ENCODE assay signal across 16 cellular contexts in genomic region chr5:127935398-127935797, GRCh38.
DNase-seq lines count a peak whose midpoint lies in the region; ATAC-seq, FAIRE-seq and TF ChIP-seq lines count a peak whose summit lies in the region.
"Had no signal": no experiment of that assay in that cellular context is flagged by ENCODE, and none has a peak within 500 bp of the region (broad histone marks: within the 10 kb centered on the region; RNA-seq: fewer than 3 reads in every experiment).

No MANE protein-coding gene starts in this region.

- H3K79me2 ChIP-seq in GM12878 (ENCODE audit: control insufficient read depth, insufficient read depth, low read length) (no peaks in the 10 kb centered on the region), GM23248 (ENCODE audit: insufficient read depth) (no peaks in the 10 kb centered on the region)

- in situ Hi-C loops in GM12878 (cut with MboI): no loop called here
- in situ Hi-C loops in GM23248 (cut with MboI): no loop called here

- no peak overlapping the region for H2BK120ac ChIP-seq in mesenchymal stem cell (ENCODE audit: low read depth, low read length)

- CTCF ChIA-PET in Caco-2 (lab: Charles Lee) (interaction anchor here (0.7 to 1.1 kb wide), 8 partner anchors 9 to 220 kb away, joined by 3 to 9 read pairs (median 4); no protein-coding TSS in a partner anchor), HEK293 (lab: Yijun Ruan, JAX) (interaction anchor here (0.5 to 1.2 kb wide), 2 partner anchors 77 to 142 kb away, joined by 3 to 4 read pairs; no protein-coding TSS in a partner anchor), GM12878 (lab: Yijun Ruan, JAX) (interaction anchor here (0.7 to 1.0 kb wide), 2 partner anchors 29 to 237 kb away, joined by 4 read pairs; no protein-coding TSS in a partner anchor)

- no peaks in the 10 kb centered on the region; the same call in 1 of the 2 replicates for H3K36me3 ChIP-seq in Caco-2 (ENCODE audit: control insufficient read depth, insufficient read depth, low read length)
- H3K36me3 ChIP-seq in HEK293 (ENCODE audit: control insufficient read depth in 2 of 2, insufficient read depth in 1 of 2, low read length in 2 of 2): no peaks in the 10 kb centered on the region
- H3K36me3 ChIP-seq in GM12878 (ENCODE audit: control insufficient read depth in 2 of 2, insufficient read depth in 2 of 2, low read length in 1 of 2): no peaks in the 10 kb centered on the region
- no peaks in the 10 kb centered on the region for H3K36me3 ChIP-seq in mesenchymal stem cell (ENCODE audit: control insufficient read depth in 1 of 2, insufficient read depth in 2 of 2, low read depth in 1 of 2, low read length in 2 of 2)
- H3K36me3 ChIP-seq in GM23248 (ENCODE audit: low read depth): no peaks in the 10 kb centered on the region

- H3K4me3 ChIP-seq in Caco-2 (ENCODE audit: low read depth, low read length) (no peak overlapping the region), HEK293 (ENCODE audit: low read depth, low read length) (no peak overlapping the region), GM12878 (no peak overlapping the region), mesenchymal stem cell (ENCODE audit: insufficient read depth in 1 of 2, low read depth in 1 of 2, low read length in 2 of 2) (no peak overlapping the region), GM23248 (no peak overlapping the region)
- H3K4me3 ChIP-seq: dorsolateral prefrontal cortex, GM23338, testis had no signal

- DNase-seq in Caco-2 (peak in 1 of 2 experiments; percentile 58), GM12878 (ENCODE audit: low read depth, low spot score) (no peak), mesenchymal stem cell (no peak), GM23248 (no peak), cortex of kidney (lab: John Stamatoyannopoulos, UW) (no peak), mesothelial cell of epicardium (ENCODE audit: low spot score in 2 of 2, unreplicated experiment in 2 of 2) (no peak)
- DNase-seq: activated effector memory CD4-positive, alpha-beta T cell treated with Interleukin-2 at 50 U/mL for 16 hours; dorsolateral prefrontal cortex; stimulated activated CD4-positive, alpha-beta T cell treated with anti-CD3 and anti-CD28 coated beads, Interleukin-15, amount 100 ng/mL, for 24 hours; testis had no signal

- no TSS peak for BruUV-seq in Caco-2 (replicated peaks; lab: Mats Ljungman, UMichigan)
- no TSS peak for BruUV-seq in GM12878 (replicated peaks; lab: Mats Ljungman, UMichigan)

- TF ChIP-seq RAD21 in GM12878 (IDR thresholded peaks at IDR 0.05; ENCODE audit: insufficient read depth, low read depth, low read length): no peak

- intact Hi-C loops in Caco-2 (cut with micrococcal nuclease; ENCODE audit: unreplicated experiment) (loop anchor here (1.0 to 2.0 kb wide), 7 partner anchors 16 to 148 kb away; partner anchors contain the start of gene SLC12A2), GM12878 (cut with micrococcal nuclease; ENCODE audit: unreplicated experiment) (no loop called here)

- H3K27me3 Mint-ChIP-seq in Caco-2 (ENCODE audit: insufficient read depth, unreplicated experiment) (no peaks in the 10 kb centered on the region), mesothelial cell of epicardium (ENCODE audit: low read depth) (no peaks in the 10 kb centered on the region)

- peak overlapping the region; percentile 32 for H3K27ac Mint-ChIP-seq in Caco-2 (ENCODE audit: unreplicated experiment)
- H3K27ac Mint-ChIP-seq in mesothelial cell of epicardium: no peak overlapping the region
- H3K27ac Mint-ChIP-seq: GM23338 had no signal

- no peak overlapping the region for H2BK12ac ChIP-seq in mesenchymal stem cell (ENCODE audit: low read length in 2 of 2)

- H3K4me1 Mint-ChIP-seq in Caco-2 (ENCODE audit: low read depth, unreplicated experiment): peaks cover 56% of the 10 kb centered on the region
- H3K4me1 Mint-ChIP-seq in mesothelial cell of epicardium: peaks cover 6% of the 10 kb centered on the region

- H3K9me2 ChIP-seq in GM23248 (ENCODE audit: insufficient read depth): no peaks in the 10 kb centered on the region

- no peak overlapping the region for H3K14ac ChIP-seq in mesenchymal stem cell (ENCODE audit: low read length in 2 of 2)

- no peaks in the 10 kb centered on the region for H3K79me1 ChIP-seq in mesenchymal stem cell (replicated peaks; ENCODE audit: low read length, poor library complexity, severe bottlenecking)

- no peak overlapping the region for H3K18ac ChIP-seq in mesenchymal stem cell (ENCODE audit: low read depth in 1 of 2, low read length in 2 of 2)

- peaks cover 9% of the 10 kb centered on the region for H3K9me3 Mint-ChIP-seq in Caco-2 (ENCODE audit: unreplicated experiment)
- no peaks in the 10 kb centered on the region for H3K9me3 Mint-ChIP-seq in mesothelial cell of epicardium
- H3K9me3 Mint-ChIP-seq: GM23338; stimulated activated effector memory CD8-positive, alpha-beta T cell treated with anti-CD3 and anti-CD28 coated beads, Interleukin-12 subunit alpha, Interleukin-12 subunit beta, amount 100 ng/mL, for 72 hours had no signal

- no peak overlapping the region for H3K23ac ChIP-seq in mesenchymal stem cell (ENCODE audit: low read length in 2 of 2)

- H2BK5ac ChIP-seq in mesenchymal stem cell (ENCODE audit: low read depth, low read length, poor library complexity, severe bottlenecking): no peak overlapping the region

- RAD21 ChIA-PET in GM12878 (lab: Charles Lee; ENCODE audit: unreplicated experiment): interaction anchor here (0.5 kb wide), 1 partner anchor 33 kb away, joined by 3 read pairs; no protein-coding TSS in a partner anchor

- H3K36me3 Mint-ChIP-seq in Caco-2 (ENCODE audit: insufficient read depth, unreplicated experiment) (no peaks in the 10 kb centered on the region), mesothelial cell of epicardium (no peaks in the 10 kb centered on the region)
- H3K36me3 Mint-ChIP-seq: stimulated activated effector memory CD8-positive, alpha-beta T cell treated with anti-CD3 and anti-CD28 coated beads, Interleukin-12 subunit alpha, Interleukin-12 subunit beta, amount 100 ng/mL, for 72 hours had no signal

- SMC1A ChIA-PET in GM12878 (lab: Charles Lee; ENCODE audit: uncharacterized antibody, unreplicated experiment): interaction anchor here (2.2 kb wide), 1 partner anchor 13 kb away, joined by 7 read pairs; no protein-coding TSS in a partner anchor

- H3K27me3 ChIP-seq in Caco-2 (replicated peaks; ENCODE audit: control insufficient read depth, insufficient read depth, low read length) (no peaks in the 10 kb centered on the region), GM12878 (replicated peaks in 1 of 2; ENCODE audit: control insufficient read depth in 2 of 2, insufficient read depth in 2 of 2, low read length in 1 of 2) (no peaks in the 10 kb centered on the region), mesenchymal stem cell (ENCODE audit: control insufficient read depth in 1 of 2, insufficient read depth in 1 of 2, low read length in 2 of 2) (no peaks in the 10 kb centered on the region), GM23248 (replicated peaks; ENCODE audit: insufficient read depth) (no peaks in the 10 kb centered on the region)
- H3K27me3 ChIP-seq: dorsolateral prefrontal cortex, testis had no signal

- POLR2A ChIA-PET in Caco-2 (lab: Charles Lee) (no interaction called here), HEK293 (lab: Yijun Ruan, JAX) (interaction anchor here (1.0 to 1.5 kb wide), 3 partner anchors 9 to 147 kb away, joined by 3 to 4 read pairs (median 3); no protein-coding TSS in a partner anchor), GM12878 (lab: Charles Lee) (no interaction called here)

- H2AFZ ChIP-seq in GM12878 (ENCODE audit: control insufficient read depth, low read depth, low read length) (no peak overlapping the region), mesenchymal stem cell (ENCODE audit: low read depth, low read length) (no peak overlapping the region), GM23248 (no peak overlapping the region)
- H2AFZ ChIP-seq: GM23338 had no signal

- H3K27ac ChIP-seq in HEK293 (ENCODE audit: extremely low read depth, low read depth, low read length) (peak overlapping the region; percentile 40; the same call in 1 of the 2 replicates), GM12878 (ENCODE audit: control insufficient read depth, insufficient read depth) (no peak overlapping the region), mesenchymal stem cell (ENCODE audit: low read length, poor library complexity, severe bottlenecking) (peak overlapping the region; percentile 64), GM23248 (no peak overlapping the region)
- H3K27ac ChIP-seq: dorsolateral prefrontal cortex, RWPE1, testis had no signal

- H3K9ac ChIP-seq in GM12878 (ENCODE audit: control insufficient read depth, insufficient read depth, low read length) (no peak overlapping the region), mesenchymal stem cell (ENCODE audit: low read length) (no peak overlapping the region), GM23248 (no peak overlapping the region)

- H2AK5ac ChIP-seq in mesenchymal stem cell (ENCODE audit: low read length, severe bottlenecking): peak overlapping the region; percentile 52

- ATAC-seq in GM12878: peak; percentile 63
- no peak for ATAC-seq in HG03354 (IDR thresholded peaks at IDR 0.05; ENCODE audit: poor library complexity, severe bottlenecking, unreplicated experiment)

- H3K4me3 Mint-ChIP-seq in Caco-2 (ENCODE audit: unreplicated experiment): no peak overlapping the region
- H3K4me3 Mint-ChIP-seq in mesothelial cell of epicardium: no peak overlapping the region
- H3K4me3 Mint-ChIP-seq: GM23338; stimulated activated effector memory CD8-positive, alpha-beta T cell treated with anti-CD3 and anti-CD28 coated beads, Interleukin-12 subunit alpha, Interleukin-12 subunit beta, amount 100 ng/mL, for 72 hours had no signal

- WGBS in GM12878 (ENCODE audit: insufficient coverage, insufficient replicate concordance, low lambda C conversion rate, missing lambda C conversion rate): 42% methylated on average over 1 of the region's 1 CpG
- WGBS in mesenchymal stem cell: 83% methylated on average over 1 of the region's 1 CpG
- WGBS in GM23248 (ENCODE audit: low coverage in 1 of 2, low lambda C conversion rate in 2 of 2, missing lambda C conversion rate in 2 of 2), 2 experiments: 82 to 83% methylated on average over 1 of the region's 1 CpG

- TF ChIP-seq EP300 in GM12878 (IDR thresholded peaks at IDR 0.05; ENCODE audit: borderline replicate concordance in 1 of 2, control insufficient read depth in 1 of 2, low read depth in 2 of 2, low read length in 2 of 2): no peak

- no peak for TF ChIP-seq CTCF in Caco-2 (IDR thresholded peaks at IDR 0.05; ENCODE audit: insufficient read depth in 1 of 2, low read depth in 1 of 2, low read length in 1 of 2, severe bottlenecking in 1 of 2, unreplicated experiment in 1 of 2)
- no peak for TF ChIP-seq CTCF in HEK293 (tag by site-specific recombination; IDR thresholded peaks at IDR 0.05)
- no peak for TF ChIP-seq CTCF in GM12878 (IDR thresholded peaks at IDR 0.05 in 2 of 3, conservative IDR thresholded peaks at IDR 0.05 in 1 of 3; ENCODE audit: control insufficient read depth in 2 of 3, extremely low read depth in 1 of 3, insufficient read depth in 1 of 3, low read depth in 3 of 3, low read length in 3 of 3)
- TF ChIP-seq CTCF in mesothelial cell of epicardium (IDR thresholded peaks at IDR 0.05; ENCODE audit: unreplicated experiment): no peak

- H3K4ac ChIP-seq in mesenchymal stem cell (ENCODE audit: low read depth in 1 of 2, low read length in 2 of 2): no peak overlapping the region

- no peak overlapping the region for H4K8ac ChIP-seq in mesenchymal stem cell (ENCODE audit: low read length)

- TF ChIP-seq POLR2A in GM12878 (IDR thresholded peaks at IDR 0.05; ENCODE audit: low read depth, low read length): no peak

- H4K91ac ChIP-seq in mesenchymal stem cell (ENCODE audit: low read length): no peak overlapping the region

- no peak overlapping the region for H3K4me2 ChIP-seq in GM12878 (ENCODE audit: control insufficient read depth, insufficient read depth)
- H3K4me2 ChIP-seq in mesenchymal stem cell (ENCODE audit: low read length, poor library complexity, severe bottlenecking): no peak overlapping the region
- H3K4me2 ChIP-seq in GM23248 (ENCODE audit: unreplicated experiment): no peak overlapping the region
- H3K4me2 ChIP-seq: GM23338 had no signal

- H3F3A ChIP-seq in GM23248 (ENCODE audit: insufficient read depth): peaks cover 17% of the 10 kb centered on the region

- H3K9me3 ChIP-seq in Caco-2: no peaks in the 10 kb centered on the region
- no peaks in the 10 kb centered on the region for H3K9me3 ChIP-seq in HEK293 (ENCODE audit: control insufficient read depth, insufficient read depth, low read depth, low read length)
- H3K9me3 ChIP-seq in GM12878 (replicated peaks; ENCODE audit: control insufficient read depth, insufficient read depth, low read length): no peaks in the 10 kb centered on the region
- no peaks in the 10 kb centered on the region for H3K9me3 ChIP-seq in mesenchymal stem cell (ENCODE audit: control insufficient read depth, low read length)
- no peaks in the 10 kb centered on the region for H3K9me3 ChIP-seq in GM23248 (ENCODE audit: low read depth)
- H3K9me3 ChIP-seq: testis had no signal

- peaks cover 38% of the 10 kb centered on the region for H3K4me1 ChIP-seq in Caco-2
- H3K4me1 ChIP-seq in HEK293 (ENCODE audit: control insufficient read depth, insufficient read depth, low read length): peaks cover 15% of the 10 kb centered on the region
- H3K4me1 ChIP-seq in GM12878 (ENCODE audit: control insufficient read depth, insufficient read depth, low read length): peaks cover 4% of the 10 kb centered on the region
- no peaks in the 10 kb centered on the region for H3K4me1 ChIP-seq in mesenchymal stem cell (ENCODE audit: control insufficient read depth, insufficient read depth, low read depth, low read length)
- peaks cover 17% of the 10 kb centered on the region for H3K4me1 ChIP-seq in GM23248 (ENCODE audit: insufficient read depth)
- H3K4me1 ChIP-seq: testis had no signal

- no peak overlapping the region for H2BK15ac ChIP-seq in mesenchymal stem cell (ENCODE audit: low read depth, poor library complexity, severe bottlenecking)

- no peak for FAIRE-seq in GM12878 (lab: Jason Lieb, UNC)
- FAIRE-seq: frontal cortex had no signal

- H4K20me1 ChIP-seq in GM12878 (ENCODE audit: control insufficient read depth, insufficient read depth) (no peaks in the 10 kb centered on the region), GM23248 (ENCODE audit: insufficient read depth) (no peaks in the 10 kb centered on the region)

Comparison
In these comparisons a context has a peak if more than half of its experiments do, and no peak if none do; other contexts are left out.
1. H3K27ac ChIP-seq: peak in HEK293 (single experiment) and mesenchymal stem cell (single experiment); none in GM12878 (single experiment) and GM23248 (single experiment).